ENCODE assay signal across 7 cellular contexts in genomic region chr4:148057425-148058020, GRCh38.
DNase-seq lines count a peak whose midpoint lies in the region; ATAC-seq lines count a peak whose summit lies in the region.

No MANE protein-coding gene starts in this region.

- peaks cover 0 to 26% (median 8%) of the 10 kb centered on the region in 9 donors for H3K9me3 Mint-ChIP-seq in naive thymus-derived CD8-positive, alpha-beta T cell
- H3K9me3 Mint-ChIP-seq in stimulated activated naive CD8-positive, alpha-beta T cell treated with anti-CD3 and anti-CD28 coated beads, Interleukin-15, amount 100 ng/mL, for 72 hours, result no peaks in the 10 kb centered on the region

- H3K36me3 Mint-ChIP-seq in naive thymus-derived CD8-positive, alpha-beta T cell, result peaks cover 0 to 20% (median 19%) of the 10 kb centered on the region in 3 donors

- H3K27me3 Mint-ChIP-seq in naive thymus-derived CD8-positive, alpha-beta T cell, result no peaks in the 10 kb centered on the region
- no peaks in the 10 kb centered on the region for H3K27me3 Mint-ChIP-seq in stimulated activated naive CD8-positive, alpha-beta T cell treated with anti-CD3 and anti-CD28 coated beads, Interleukin-15, amount 100 ng/mL, for 72 hours

- peaks cover 51 to 97% (median 95%) of the 10 kb centered on the region in 4 donors for H3K4me1 Mint-ChIP-seq in naive thymus-derived CD8-positive, alpha-beta T cell
- H3K4me1 Mint-ChIP-seq in stimulated activated naive CD8-positive, alpha-beta T cell treated with anti-CD3 and anti-CD28 coated beads, Interleukin-15, amount 100 ng/mL, for 72 hours, result peaks cover 91% of the 10 kb centered on the region

- POLR2A ChIA-PET in naive thymus-derived CD8-positive, alpha-beta T cell (lab: Charles Lee), result interaction anchor here (0.6 to 13.9 kb wide), 4 partner anchors 12 to 1566 kb away, joined by 4 to 304 read pairs (median 6); partner anchors contain the start of gene NR3C2

- ATAC-seq in GM19035 (IDR thresholded peaks at IDR 0.05; ENCODE audit: unreplicated experiment) (peak; percentile 47), HG02571 (IDR thresholded peaks at IDR 0.05; ENCODE audit: unreplicated experiment) (peak; percentile 37), HG03558 (IDR thresholded peaks at IDR 0.05; ENCODE audit: extremely low read depth, unreplicated experiment) (peak; percentile 21)
- ATAC-seq in naive thymus-derived CD8-positive, alpha-beta T cell, result no peak
- ATAC-seq in stimulated activated naive CD8-positive, alpha-beta T cell treated with anti-CD3 and anti-CD28 coated beads, Interleukin-15, amount 100 ng/mL, for 72 hours, result no peak

- DNase-seq in naive thymus-derived CD8-positive, alpha-beta T cell, result no peak
- DNase-seq in stimulated activated naive CD8-positive, alpha-beta T cell treated with anti-CD3 and anti-CD28 coated beads, Interleukin-15, amount 100 ng/mL, for 72 hours, result no peak
- DNase-seq in stimulated activated CD4-positive, alpha-beta T cell treated with anti-CD3 and anti-CD28 coated beads, Interleukin-2, amount 100 ng/mL, for 24 hours, result no peak
- no peak for DNase-seq in HK-2 (ENCODE audit: unreplicated experiment)

- H3K4me3 Mint-ChIP-seq in naive thymus-derived CD8-positive, alpha-beta T cell, result peak overlapping the region in 9 of 10 donors; percentile 8 to 94 (median 66)
- H3K4me3 Mint-ChIP-seq in stimulated activated naive CD8-positive, alpha-beta T cell treated with anti-CD3 and anti-CD28 coated beads, Interleukin-15, amount 100 ng/mL, for 72 hours, result no peak overlapping the region

- peak overlapping the region; percentile 88 to 100 (median 96) for H3K27ac Mint-ChIP-seq in naive thymus-derived CD8-positive, alpha-beta T cell
- H3K27ac Mint-ChIP-seq in stimulated activated naive CD8-positive, alpha-beta T cell treated with anti-CD3 and anti-CD28 coated beads, Interleukin-15, amount 100 ng/mL, for 72 hours, result no peak overlapping the region

Comparison
In these comparisons a context has a peak if more than half of its experiments do, and no peak if none do; other contexts are left out.
1. ATAC-seq: peak in GM19035 (single experiment), HG02571 (single experiment) and HG03558 (single experiment); none in naive thymus-derived CD8-positive, alpha-beta T cell (0 of 2) and stimulated activated naive CD8-positive, alpha-beta T cell treated with anti-CD3 and anti-CD28 coated beads, Interleukin-15, amount 100 ng/mL, for 72 hours (single experiment).
2. H3K27ac Mint-ChIP-seq: peak in naive thymus-derived CD8-positive, alpha-beta T cell (10 of 10); none in stimulated activated naive CD8-positive, alpha-beta T cell treated with anti-CD3 and anti-CD28 coated beads, Interleukin-15, amount 100 ng/mL, for 72 hours (0 of 2).
3. H3K4me3 Mint-ChIP-seq: peak in naive thymus-derived CD8-positive, alpha-beta T cell (9 of 10); none in stimulated activated naive CD8-positive, alpha-beta T cell treated with anti-CD3 and anti-CD28 coated beads, Interleukin-15, amount 100 ng/mL, for 72 hours (0 of 2).